1 cellular context compared by ENCODE assay signal in the genomic region with DNA sequence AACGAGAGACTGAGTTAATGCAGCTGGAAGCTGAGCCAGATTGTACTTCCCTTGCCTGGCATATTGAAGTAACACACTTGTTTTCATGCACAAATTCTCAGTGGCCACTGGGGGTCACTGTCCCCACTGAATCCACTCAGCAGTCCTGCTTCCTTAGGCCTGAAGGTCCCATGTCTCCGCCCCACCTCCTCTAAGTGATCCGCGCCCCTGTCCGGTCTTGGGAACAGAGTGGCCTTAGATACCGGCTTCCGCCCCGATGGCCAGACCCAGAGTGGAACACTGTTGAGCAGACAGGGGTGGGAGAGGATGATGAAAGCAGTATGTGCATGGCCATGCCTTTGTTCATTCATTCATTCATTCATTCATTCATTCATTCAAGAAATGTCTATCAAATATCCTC.
A peak's percentile ranks its signal among the peaks of the same experiment; 100 is the strongest.
TF ChIP-seq lines count a peak whose summit lies in the region.

No MANE protein-coding gene starts in this region.

TF ChIP-seq in HepG2, 621 proteins besides CTCF, POLR2A, EP300 and RAD21 (continued from another document):
- TF ChIP-seq ZC3H4 (CRISPR knock-in tag; IDR thresholded peaks at IDR 0.05; ENCODE audit: borderline replicate concordance) = no peak
- TF ChIP-seq NONO (IDR thresholded peaks at IDR 0.05) = no peak
- 0 out of 2 replicates have a peak, but pooled peaks have one; percentile 25 for TF ChIP-seq NONO (CRISPR knock-in tag; conservative IDR thresholded peaks at IDR 0.05)
- TF ChIP-seq ZNF263 (CRISPR knock-in tag; IDR thresholded peaks at IDR 0.05) = no peak
